ENCODE assay signal across 25 cellular contexts in genomic region chr20:51374961-51375360, GRCh38.
DNase-seq lines count a peak whose midpoint lies in the region; ATAC-seq, FAIRE-seq and TF ChIP-seq lines count a peak whose summit lies in the region.
"Had no signal": no experiment of that assay in that cellular context is flagged by ENCODE, and none has a peak within 500 bp of the region (broad histone marks: within the 10 kb centered on the region; RNA-seq: fewer than 3 reads in every experiment).

No MANE protein-coding gene starts in this region.

- no peak overlapping the region for H3K18ac ChIP-seq in neuronal stem cell (ENCODE audit: low read length)

- no peak overlapping the region for H3K23ac ChIP-seq in neuronal stem cell (ENCODE audit: low read depth, low read length, poor library complexity)

- H3K4me3 ChIP-seq in HepG2 (replicated peaks in 1 of 3; ENCODE audit: insufficient read depth in 1 of 3, low read depth in 2 of 3, low read length in 3 of 3) (no peak overlapping the region), right lobe of liver (no peak overlapping the region), brain microvascular endothelial cell (ENCODE audit: low read depth, low read length) (no peak overlapping the region), neuronal stem cell (ENCODE audit: low read length in 2 of 2) (no peak overlapping the region), upper lobe of right lung (no peak overlapping the region), coronary artery (no peak overlapping the region)
- H3K4me3 ChIP-seq: Peyer's patch, SJCRH30 had no signal

- no peak for DNase-seq in HepG2 (ENCODE audit: low spot score)
- DNase-seq in right lobe of liver: no peak
- DNase-seq in brain microvascular endothelial cell: no peak
- no peak for DNase-seq in neuronal stem cell (ENCODE audit: low spot score)
- peak; percentile 38 for DNase-seq in upper lobe of right lung
- DNase-seq in coronary artery (ENCODE audit: low spot score): no peak
- DNase-seq: AML-193; Calu3; CD8-positive, alpha-beta memory T cell; DMS153; H7; HFFc6; KG1; NCI-H1105; NCI-H146; NCI-H2029; NCI-H2227 treated with DMSO at 0.1 percent for 48 hours; NCI-H510A treated with DMSO at 0.1 percent for 48 hours; NCI-H748 treated with DMSO at 0.1 percent for 48 hours; Peyer's patch; SJCRH30 had no signal

- H2AFZ ChIP-seq in HepG2 (ENCODE audit: low read length) (no peak overlapping the region), neuronal stem cell (ENCODE audit: low read length) (no peak overlapping the region)

- no peak overlapping the region for H4K91ac ChIP-seq in neuronal stem cell (ENCODE audit: low read depth, low read length, poor library complexity)

- H2BK120ac ChIP-seq in neuronal stem cell (ENCODE audit: low read depth, low read length): no peak overlapping the region

- ATAC-seq in HepG2 (no peak), right lobe of liver (no peak), upper lobe of right lung (no peak), GM19397 (IDR thresholded peaks at IDR 0.05; ENCODE audit: unreplicated experiment) (no peak), HG03469 (IDR thresholded peaks at IDR 0.05; ENCODE audit: unreplicated experiment) (no peak)

- TF ChIP-seq EP300 in HepG2 (IDR thresholded peaks at IDR 0.05; ENCODE audit: low read depth in 2 of 2, low read length in 2 of 2) (no peak), HepG2 (CRISPR knock-in tag; IDR thresholded peaks at IDR 0.05; ENCODE audit: borderline replicate concordance) (no peak)

- in situ Hi-C loops in HepG2 (cut with HindIII; ENCODE audit: extremely low pct_ligation_motif_present, low pct_unique_long_range_greater_than_20kb) (loop anchor here (5.0 kb wide), 2 partner anchors 217 to 707 kb away; no protein-coding TSS in a partner anchor), brain microvascular endothelial cell (cut with HindIII; ENCODE audit: low pct_ligation_motif_present, low sequenced_read_pairs) (no loop called here)

- no peak overlapping the region for H3K27ac ChIP-seq in HepG2 (ENCODE audit: extremely low read length, insufficient read depth, low read length)
- no peak overlapping the region for H3K27ac ChIP-seq in right lobe of liver
- peak overlapping the region; percentile 85 for H3K27ac ChIP-seq in brain microvascular endothelial cell
- no peak overlapping the region for H3K27ac ChIP-seq in neuronal stem cell (replicated peaks; ENCODE audit: low read length)
- H3K27ac ChIP-seq in upper lobe of right lung: no peak overlapping the region
- no peak overlapping the region for H3K27ac ChIP-seq in coronary artery
- H3K27ac ChIP-seq: HL-60, Peyer's patch, SJCRH30 had no signal

- POLR2A ChIA-PET in HepG2 (lab: Yijun Ruan, JAX): no interaction called here

- WGBS in HepG2 (ENCODE audit: low lambda C conversion rate): 43% methylated on average over 8 of the region's 9 CpGs
- WGBS in right lobe of liver (ENCODE audit: insufficient coverage, low coverage, low lambda C conversion rate, missing lambda C conversion rate): 89% methylated on average over 8 of the region's 9 CpGs
- no CpG with 5 or more reads among the region's 9 CpGs for WGBS in neuronal stem cell (ENCODE audit: extremely low coverage in 2 of 2, insufficient read length in 2 of 2, insufficient replicate concordance in 1 of 2), 2 donors

- H3K27me3 ChIP-seq in HepG2 (ENCODE audit: control insufficient read depth in 1 of 2, insufficient read depth in 2 of 2, low read length in 2 of 2) (peaks cover 0 to 18% of the 10 kb centered on the region in 2 experiments; a peak in 1 of 5 replicates), right lobe of liver (no peaks in the 10 kb centered on the region), brain microvascular endothelial cell (replicated peaks) (no peaks in the 10 kb centered on the region), neuronal stem cell (ENCODE audit: control insufficient read depth in 3 of 3, insufficient read depth in 3 of 3, low read depth in 1 of 3, low read length in 3 of 3) (no peaks in the 10 kb centered on the region), upper lobe of right lung (no peaks in the 10 kb centered on the region)
- H3K27me3 ChIP-seq: Peyer's patch had no signal

- no peak for TF ChIP-seq RAD21 in HepG2 (CRISPR knock-in tag; IDR thresholded peaks at IDR 0.05)

- no peaks in the 10 kb centered on the region for H3K9me3 ChIP-seq in HepG2 (ENCODE audit: low read length)
- H3K9me3 ChIP-seq in right lobe of liver: no peaks in the 10 kb centered on the region
- no peaks in the 10 kb centered on the region for H3K9me3 ChIP-seq in neuronal stem cell (replicated peaks in 1 of 2; ENCODE audit: control insufficient read depth in 2 of 2, insufficient read depth in 1 of 2, low read depth in 1 of 2, low read length in 2 of 2)
- H3K9me3 ChIP-seq in upper lobe of right lung: no peaks in the 10 kb centered on the region
- H3K9me3 ChIP-seq: Peyer's patch, SJCRH30 had no signal

- H2BK5ac ChIP-seq in neuronal stem cell (ENCODE audit: low read length): no peak overlapping the region

- H3K36me3 ChIP-seq in HepG2 (replicated peaks in 1 of 2; ENCODE audit: control insufficient read depth in 1 of 2, insufficient read depth in 2 of 2, low read length in 2 of 2) (no peaks in the 10 kb centered on the region), right lobe of liver (no peaks in the 10 kb centered on the region), brain microvascular endothelial cell (replicated peaks) (no peaks in the 10 kb centered on the region), neuronal stem cell (replicated peaks in 1 of 2; ENCODE audit: control insufficient read depth in 2 of 2, insufficient read depth in 2 of 2, low read length in 2 of 2) (no peaks in the 10 kb centered on the region), upper lobe of right lung (no peaks in the 10 kb centered on the region)
- H3K36me3 ChIP-seq: Peyer's patch, SJCRH30 had no signal

- no TSS peak for BruUV-seq in HepG2 (replicated peaks; lab: Mats Ljungman, UMichigan)

- H3K4me2 ChIP-seq in HepG2 (ENCODE audit: low read depth, low read length) (no peak overlapping the region), neuronal stem cell (ENCODE audit: insufficient read depth, low read length, poor library complexity, severe bottlenecking) (no peak overlapping the region)

- H3K79me1 ChIP-seq in neuronal stem cell (ENCODE audit: low read depth, low read length): no peaks in the 10 kb centered on the region

- H4K8ac ChIP-seq in neuronal stem cell (ENCODE audit: low read depth, low read length): no peak overlapping the region

- H3K14ac ChIP-seq in neuronal stem cell (ENCODE audit: low read length): no peak overlapping the region

- no peak for FAIRE-seq in HepG2 (lab: Jason Lieb, UNC)
- FAIRE-seq: GM12891 had no signal

- H3K9ac ChIP-seq in HepG2 (ENCODE audit: insufficient read depth, low read depth, low read length) (no peak overlapping the region), neuronal stem cell (ENCODE audit: low read depth, low read length, poor library complexity) (peak overlapping the region; percentile 18)

- H2BK15ac ChIP-seq in neuronal stem cell (ENCODE audit: low read length): no peak overlapping the region

- no peak overlapping the region for H3K4ac ChIP-seq in neuronal stem cell (ENCODE audit: low read length)

- intact Hi-C loops in HepG2 (cut with micrococcal nuclease; ENCODE audit: unreplicated experiment) (loop anchor here (5.0 kb wide), 1 partner anchor 592 kb away; no protein-coding TSS in a partner anchor), right lobe of liver (cut with DNase I) (loop anchor here (5.0 kb wide), 2 partner anchors 217 to 222 kb away; no protein-coding TSS in a partner anchor), upper lobe of right lung (cut with DNase I) (loop anchor here (10.0 kb wide), 1 partner anchor 220 kb away; no protein-coding TSS in a partner anchor)

- H3K4me1 ChIP-seq in HepG2 (ENCODE audit: insufficient read depth, low read length) (no peaks in the 10 kb centered on the region), right lobe of liver (no peaks in the 10 kb centered on the region), neuronal stem cell (ENCODE audit: control insufficient read depth in 2 of 2, insufficient read depth in 1 of 2, low read depth in 1 of 2, low read length in 2 of 2) (no peaks in the 10 kb centered on the region), upper lobe of right lung (peaks cover 7% of the 10 kb centered on the region)
- H3K4me1 ChIP-seq: Peyer's patch, SJCRH30 had no signal

- no peak overlapping the region for H2AK5ac ChIP-seq in neuronal stem cell (ENCODE audit: low read depth, low read length)

- TF ChIP-seq POLR2A in HepG2 (IDR thresholded peaks at IDR 0.05; ENCODE audit: insufficient read depth in 1 of 2, low read depth in 2 of 2, low read length in 2 of 2): no peak
- TF ChIP-seq POLR2A in right lobe of liver (IDR thresholded peaks at IDR 0.05): no peak

- no peaks in the 10 kb centered on the region for H3K79me2 ChIP-seq in HepG2 (ENCODE audit: insufficient read depth, low read length)

- no peak overlapping the region for H2BK12ac ChIP-seq in neuronal stem cell (ENCODE audit: low read length)

- TF ChIP-seq CTCF in HepG2 (CRISPR knock-in tag; IDR thresholded peaks at IDR 0.05): no peak
- TF ChIP-seq CTCF in right lobe of liver (IDR thresholded peaks at IDR 0.05): no peak
- TF ChIP-seq CTCF in brain microvascular endothelial cell (IDR thresholded peaks at IDR 0.05; ENCODE audit: low read depth, low read length, missing control alignments): no peak
- no peak for TF ChIP-seq CTCF in upper lobe of right lung (IDR thresholded peaks at IDR 0.05)
- TF ChIP-seq CTCF in coronary artery (IDR thresholded peaks at IDR 0.05): no peak

- CTCF ChIA-PET in HepG2 (lab: Yijun Ruan, JAX; ENCODE audit: low intra/inter-chr PET ratio, low total read pairs): interaction anchor here (2.2 kb wide), 1 partner anchor 249 kb away, joined by 5 read pairs; no protein-coding TSS in a partner anchor

- H4K20me1 ChIP-seq in HepG2 (ENCODE audit: insufficient read depth, low read length): no peaks in the 10 kb centered on the region

TF ChIP-seq in HepG2, 621 proteins besides CTCF, POLR2A, EP300 and RAD21 (continues in another document):
- TF ChIP-seq TBX3 (IDR thresholded peaks at IDR 0.05; ENCODE audit: borderline replicate concordance): no peak
- TF ChIP-seq ATF2 (CRISPR knock-in tag; IDR thresholded peaks at IDR 0.05): no peak
- 0 out of 2 replicates have a peak, but pooled peaks have one; percentile 9 for TF ChIP-seq ZMYM3 (CRISPR knock-in tag; IDR thresholded peaks at IDR 0.05)
